Comparison of ENCODE assay signal across 1 cellular context in genomic region chr17:47970725-47971511, GRCh38.
A peak's percentile ranks its signal among the peaks of the same experiment; 100 is the strongest.
TF ChIP-seq lines count a peak whose summit lies in the region.

TSS of gene CDK5RAP3 (plus strand) at chr17:47971113. CDS start at chr17:47971147, 34 bp downstream.

TF ChIP-seq in K562, 482 proteins besides CTCF, POLR2A, EP300 and RAD21 (continued from another document and continues in another):
- TF ChIP-seq ZNF318 (IDR thresholded peaks at IDR 0.05; ENCODE audit: borderline replicate concordance in 1 of 2, low read depth in 1 of 2), result no peak
- TF ChIP-seq MAZ (CRISPR knock-in tag; conservative IDR thresholded peaks at IDR 0.05 in 1 of 2, IDR thresholded peaks at IDR 0.05 in 1 of 2), result peak; percentile 84 to 88
- no peak for TF ChIP-seq ATF3 (IDR thresholded peaks at IDR 0.05)
- peak; percentile 68; the same call in 1 of the 2 replicates for TF ChIP-seq ATF3 (CRISPR knock-in tag; conservative IDR thresholded peaks at IDR 0.05)
- TF ChIP-seq JUN (IDR thresholded peaks at IDR 0.05; ENCODE audit: borderline replicate concordance, low read depth, low read length), result no peak
- TF ChIP-seq JUN (CRISPR knock-in tag; IDR thresholded peaks at IDR 0.05; ENCODE audit: borderline replicate concordance), result peak; percentile 93
- no peak for TF ChIP-seq THRA (IDR thresholded peaks at IDR 0.05)
- no peak for TF ChIP-seq SMARCC2 (IDR thresholded peaks at IDR 0.05; ENCODE audit: low read depth)
- TF ChIP-seq GTF2B (IDR thresholded peaks at IDR 0.05; ENCODE audit: extremely low read depth, insufficient read length), result no peak
- TF ChIP-seq ZKSCAN8 (CRISPR knock-in tag; IDR thresholded peaks at IDR 0.05), result no peak
- TF ChIP-seq NR2C2 (CRISPR knock-in tag; IDR thresholded peaks at IDR 0.05), result peak; percentile 82; the same call in 1 of the 2 replicates
- peak; percentile 58; the same call in 1 of the 2 replicates for TF ChIP-seq NR2C2 (tag; IDR thresholded peaks at IDR 0.05)
- no peak for TF ChIP-seq ZNF408 (CRISPR knock-in tag; IDR thresholded peaks at IDR 0.05; ENCODE audit: low read depth)
- peak; percentile 14; the same call in 1 of the 2 replicates for TF ChIP-seq ZBED1 (IDR thresholded peaks at IDR 0.05)
- peak; percentile 100 for TF ChIP-seq E2F6 (IDR thresholded peaks at IDR 0.05; ENCODE audit: borderline replicate concordance in 1 of 2, extremely low read depth in 1 of 2, insufficient read depth in 1 of 2, insufficient read length in 1 of 2, low read depth in 1 of 2, low read length in 1 of 2, poor library complexity in 1 of 2, severe bottlenecking in 1 of 2)
- TF ChIP-seq RBM25 (IDR thresholded peaks at IDR 0.05; ENCODE audit: low read depth, low read length, severe bottlenecking), result peak; percentile 82
- no peak for TF ChIP-seq ZNF253 (CRISPR knock-in tag; conservative IDR thresholded peaks at IDR 0.05)
- peak; percentile 90 for TF ChIP-seq PKNOX1 (IDR thresholded peaks at IDR 0.05)
- TF ChIP-seq THAP12 (CRISPR knock-in tag; IDR thresholded peaks at IDR 0.05), result peak; percentile 71
- TF ChIP-seq ARID1B (IDR thresholded peaks at IDR 0.05), result peak; percentile 54
- peak; percentile 85 for TF ChIP-seq ATF7 (IDR thresholded peaks at IDR 0.05)
- peak; percentile 1; the same call in 1 of the 2 replicates for TF ChIP-seq TEAD4 (IDR thresholded peaks at IDR 0.05; ENCODE audit: low read length)
- 0 out of 2 replicates have a peak, but pooled peaks have one; percentile 66 for TF ChIP-seq TEAD4 (CRISPR knock-in tag; IDR thresholded peaks at IDR 0.05; ENCODE audit: borderline replicate concordance)
- peak; percentile 96; the same call in 1 of the 2 replicates for TF ChIP-seq KAT7 (CRISPR knock-in tag; IDR thresholded peaks at IDR 0.05; ENCODE audit: borderline replicate concordance)
- peak; percentile 60; the same call in 1 of the 2 replicates for TF ChIP-seq TARDBP (IDR thresholded peaks at IDR 0.05)
- peak; percentile 99 for TF ChIP-seq ARID4B (CRISPR knock-in tag; IDR thresholded peaks at IDR 0.05)
- TF ChIP-seq E4F1 (CRISPR knock-in tag; IDR thresholded peaks at IDR 0.05; ENCODE audit: borderline replicate concordance), result no peak
- 0 out of 4 replicates have a peak, but pooled peaks of 1 of the 2 experiments have one; percentile 22 for TF ChIP-seq KDM4B (IDR thresholded peaks at IDR 0.05; ENCODE audit: borderline replicate concordance in 2 of 2, low read depth in 1 of 2)
- TF ChIP-seq GTF2A2 (tag; IDR thresholded peaks at IDR 0.05), result peak; percentile 32; the same call in 1 of the 2 replicates
